In the genomic region with DNA sequence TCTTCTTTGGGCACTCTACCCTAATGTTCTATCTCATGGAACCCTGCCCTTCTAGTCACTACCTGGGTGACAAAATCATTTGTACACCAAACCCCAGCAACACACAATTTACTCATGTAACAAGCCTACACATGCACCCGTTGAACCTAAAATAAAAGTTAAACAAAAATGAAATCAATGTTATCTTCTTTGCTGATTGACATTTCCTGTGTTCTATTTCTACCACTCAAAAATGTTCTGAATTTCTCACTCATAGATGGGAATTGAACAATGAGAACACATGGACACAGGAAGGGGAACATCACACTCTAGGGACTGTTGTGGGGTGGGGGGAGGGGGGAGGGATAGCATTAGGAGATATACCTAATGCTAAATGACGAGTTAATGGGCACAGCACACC, we compare ENCODE assay signal across 15 cellular contexts. TPM values are rescaled to one million over a fixed set of nuclear protein-coding genes. Genes with fewer than 3 reads are reported as not detected.
"Had no signal": no experiment of that assay in that cellular context is flagged by ENCODE, and none has a peak within 500 bp of the region (broad histone marks: within the 10 kb centered on the region; RNA-seq: fewer than 3 reads in every experiment).

No MANE protein-coding gene starts in this region.

RNA-seq across cellular contexts. Expression of a gene that starts 8.8 kb away (rescaled TPM):
- total RNA-seq: activated B cell treated with CpG ODN at 0.5 μM for 24 hours; activated CD4-positive, alpha-beta memory T cell treated with anti-CD3 and anti-CD28 coated beads for 36 hours; activated CD4-positive, alpha-beta memory T cell treated with anti-CD3 and anti-CD28 coated beads, Interleukin-2, amount 10 ng/mL, durations not matched to agents 7 days and 5 days; activated CD4-positive, alpha-beta T cell treated with anti-CD3 and anti-CD28 coated beads for 36 hours; activated CD4-positive, alpha-beta T cell treated with anti-CD3 and anti-CD28 coated beads, Interleukin-2, amount 10 ng/mL, durations not matched to agents 24 days and 14 days; activated CD4-positive, alpha-beta T cell treated with anti-CD3 and anti-CD28 coated beads, Interleukin-2, amount 10 ng/mL, durations not matched to agents 7 days and 5 days; activated CD8-positive, alpha-beta memory T cell treated with anti-CD3 and anti-CD28 coated beads for 36 hours; activated CD8-positive, alpha-beta memory T cell treated with anti-CD3 and anti-CD28 coated beads, Interleukin-2, amount 10 ng/mL, durations not matched to agents 7 days and 5 days; activated CD8-positive, alpha-beta T cell treated with anti-CD3 and anti-CD28 coated beads for 36 hours; activated CD8-positive, alpha-beta T cell treated with anti-CD3 and anti-CD28 coated beads, Interleukin-2, amount 10 ng/mL, durations not matched to agents 7 days and 5 days; T-cell; T-helper 1 cell treated with Interleukin-12 subunit alpha and Interleukin-12 subunit beta and Interleukin-4 antibody, amounts not matched to agents 30 ng/mL and 1 ng/mL, for 36 hours; T-helper 17 cell; T-helper 2 cell treated with Interferon-gamma antibody and Interleukin-4, amounts not matched to agents 100 ng/mL and 5 ng/mL, for 36 hours; WTC11 had no signal

RNA-seq across cellular contexts. Expression of a gene that starts 16.8 kb away (rescaled TPM):
- total RNA-seq: activated B cell treated with CpG ODN at 0.5 μM for 24 hours; activated CD4-positive, alpha-beta memory T cell treated with anti-CD3 and anti-CD28 coated beads for 36 hours; activated CD4-positive, alpha-beta memory T cell treated with anti-CD3 and anti-CD28 coated beads, Interleukin-2, amount 10 ng/mL, durations not matched to agents 7 days and 5 days; activated CD4-positive, alpha-beta T cell treated with anti-CD3 and anti-CD28 coated beads for 36 hours; activated CD4-positive, alpha-beta T cell treated with anti-CD3 and anti-CD28 coated beads, Interleukin-2, amount 10 ng/mL, durations not matched to agents 24 days and 14 days; activated CD4-positive, alpha-beta T cell treated with anti-CD3 and anti-CD28 coated beads, Interleukin-2, amount 10 ng/mL, durations not matched to agents 7 days and 5 days; activated CD8-positive, alpha-beta memory T cell treated with anti-CD3 and anti-CD28 coated beads for 36 hours; activated CD8-positive, alpha-beta memory T cell treated with anti-CD3 and anti-CD28 coated beads, Interleukin-2, amount 10 ng/mL, durations not matched to agents 7 days and 5 days; activated CD8-positive, alpha-beta T cell treated with anti-CD3 and anti-CD28 coated beads for 36 hours; activated CD8-positive, alpha-beta T cell treated with anti-CD3 and anti-CD28 coated beads, Interleukin-2, amount 10 ng/mL, durations not matched to agents 7 days and 5 days; T-cell; T-helper 1 cell treated with Interleukin-12 subunit alpha and Interleukin-12 subunit beta and Interleukin-4 antibody, amounts not matched to agents 30 ng/mL and 1 ng/mL, for 36 hours; T-helper 17 cell; T-helper 2 cell treated with Interferon-gamma antibody and Interleukin-4, amounts not matched to agents 100 ng/mL and 5 ng/mL, for 36 hours; WTC11 had no signal

RNA-seq across cellular contexts. Expression of a gene that starts 47.0 kb away (rescaled TPM):
- total RNA-seq: activated B cell treated with CpG ODN at 0.5 μM for 24 hours; activated CD4-positive, alpha-beta memory T cell treated with anti-CD3 and anti-CD28 coated beads for 36 hours; activated CD4-positive, alpha-beta memory T cell treated with anti-CD3 and anti-CD28 coated beads, Interleukin-2, amount 10 ng/mL, durations not matched to agents 7 days and 5 days; activated CD4-positive, alpha-beta T cell treated with anti-CD3 and anti-CD28 coated beads for 36 hours; activated CD4-positive, alpha-beta T cell treated with anti-CD3 and anti-CD28 coated beads, Interleukin-2, amount 10 ng/mL, durations not matched to agents 24 days and 14 days; activated CD4-positive, alpha-beta T cell treated with anti-CD3 and anti-CD28 coated beads, Interleukin-2, amount 10 ng/mL, durations not matched to agents 7 days and 5 days; activated CD8-positive, alpha-beta memory T cell treated with anti-CD3 and anti-CD28 coated beads for 36 hours; activated CD8-positive, alpha-beta memory T cell treated with anti-CD3 and anti-CD28 coated beads, Interleukin-2, amount 10 ng/mL, durations not matched to agents 7 days and 5 days; activated CD8-positive, alpha-beta T cell treated with anti-CD3 and anti-CD28 coated beads for 36 hours; activated CD8-positive, alpha-beta T cell treated with anti-CD3 and anti-CD28 coated beads, Interleukin-2, amount 10 ng/mL, durations not matched to agents 7 days and 5 days; T-cell; T-helper 1 cell treated with Interleukin-12 subunit alpha and Interleukin-12 subunit beta and Interleukin-4 antibody, amounts not matched to agents 30 ng/mL and 1 ng/mL, for 36 hours; T-helper 17 cell; T-helper 2 cell treated with Interferon-gamma antibody and Interleukin-4, amounts not matched to agents 100 ng/mL and 5 ng/mL, for 36 hours; WTC11 had no signal
